30 cellular contexts compared by ENCODE assay signal in genomic region chr4:109499513-109499912, GRCh38.
"Had no signal": no experiment of that assay in that cellular context is flagged by ENCODE, and none has a peak within 500 bp of the region (broad histone marks: within the 10 kb centered on the region; RNA-seq: fewer than 3 reads in every experiment).

No MANE protein-coding gene starts in this region.

- H3K4me3 ChIP-seq: gastroesophageal sphincter, heart left ventricle, hepatocyte, left lung, neural progenitor cell, right lobe of liver, stomach, thyroid gland, vagina had no signal

- H3K27me3 Mint-ChIP-seq: dendritic cell treated with granulocyte-macrophage colony-stimulating factor and Interleukin-4, amounts not matched to agents 40 ng/mL and 50 ng/mL, for 4 days; naive thymus-derived CD4-positive, alpha-beta T cell; progenitor cell of endocrine pancreas had no signal

- ATAC-seq: esophagus mucosa; foreskin keratinocyte; gastroesophageal sphincter; heart left ventricle; left cardiac atrium; left lung; naive thymus-derived CD4-positive, alpha-beta T cell had no signal

- H3K4me1 Mint-ChIP-seq: endodermal cell, nephron, neural progenitor cell had no signal

- H3K4me1 ChIP-seq: foreskin keratinocyte, gastroesophageal sphincter, left lung, neural progenitor cell, parathyroid adenoma, stomach, thyroid gland, vagina had no signal

- H3K27ac Mint-ChIP-seq: dendritic cell treated with granulocyte-macrophage colony-stimulating factor and Interleukin-4, amounts not matched to agents 40 ng/mL and 50 ng/mL, for 4 days; endodermal cell; naive thymus-derived CD4-positive, alpha-beta T cell; nephron; neural progenitor cell; progenitor cell of endocrine pancreas had no signal

- H3K9me3 ChIP-seq: gastroesophageal sphincter, heart left ventricle, left lung, right lobe of liver, stomach, thyroid gland, vagina had no signal

- H3K79me2 ChIP-seq: parathyroid adenoma had no signal

- H2AFZ ChIP-seq: hepatocyte, neural progenitor cell, parathyroid adenoma had no signal

- H3K27me3 ChIP-seq: foreskin keratinocyte, gastroesophageal sphincter, heart left ventricle, hepatocyte, left lung, neural progenitor cell, right lobe of liver, stomach, thyroid gland, vagina had no signal

- H3K4me2 ChIP-seq: hepatocyte, neural progenitor cell had no signal

- H3K9me3 Mint-ChIP-seq: dendritic cell treated with granulocyte-macrophage colony-stimulating factor and Interleukin-4, amounts not matched to agents 40 ng/mL and 50 ng/mL, for 4 days; endodermal cell; neural progenitor cell had no signal

- DNase-seq: effector CD8-positive, alpha-beta T cell; endodermal cell; heart left ventricle; left cardiac atrium; left lung; mesendoderm; midbrain; naive thymus-derived CD4-positive, alpha-beta T cell; right lobe of liver; small intestine; stimulated activated CD4-positive, alpha-beta T cell treated with anti-CD3 and anti-CD28 coated beads, Interleukin-12 subunit alpha, Interleukin-12 subunit beta, amount 100 ng/mL, for 4 hours; stimulated activated CD4-positive, alpha-beta T cell treated with anti-CD3 and anti-CD28 coated beads, Interleukin-1b, Interleukin-23, amount 100 ng/mL, for 48 hours; stimulated activated CD4-positive, alpha-beta T cell treated with anti-CD3 and anti-CD28 coated beads, Interleukin-4, amount 100 ng/mL, for 1 hour; stimulated activated CD8-positive, alpha-beta memory T cell treated with anti-CD3 and anti-CD28 coated beads, Interleukin-4, amount 100 ng/mL, for 48 hours; stimulated activated naive CD4-positive, alpha-beta T cell treated with Interleukin-2 at 50 U/mL for 16 hours; stomach; thyroid gland; trophoblast cell had no signal

- FAIRE-seq: islet of Langerhans had no signal

- H3K4me3 Mint-ChIP-seq: dendritic cell treated with granulocyte-macrophage colony-stimulating factor and Interleukin-4, amounts not matched to agents 40 ng/mL and 50 ng/mL, for 4 days; endodermal cell; naive thymus-derived CD4-positive, alpha-beta T cell; nephron; neural progenitor cell had no signal

- H3K27ac ChIP-seq: epithelial cell of prostate, foreskin keratinocyte, gastroesophageal sphincter, heart left ventricle, hepatocyte, left lung, neural progenitor cell, parathyroid adenoma, right lobe of liver, stomach, thyroid gland, vagina had no signal
